In the genomic region with DNA sequence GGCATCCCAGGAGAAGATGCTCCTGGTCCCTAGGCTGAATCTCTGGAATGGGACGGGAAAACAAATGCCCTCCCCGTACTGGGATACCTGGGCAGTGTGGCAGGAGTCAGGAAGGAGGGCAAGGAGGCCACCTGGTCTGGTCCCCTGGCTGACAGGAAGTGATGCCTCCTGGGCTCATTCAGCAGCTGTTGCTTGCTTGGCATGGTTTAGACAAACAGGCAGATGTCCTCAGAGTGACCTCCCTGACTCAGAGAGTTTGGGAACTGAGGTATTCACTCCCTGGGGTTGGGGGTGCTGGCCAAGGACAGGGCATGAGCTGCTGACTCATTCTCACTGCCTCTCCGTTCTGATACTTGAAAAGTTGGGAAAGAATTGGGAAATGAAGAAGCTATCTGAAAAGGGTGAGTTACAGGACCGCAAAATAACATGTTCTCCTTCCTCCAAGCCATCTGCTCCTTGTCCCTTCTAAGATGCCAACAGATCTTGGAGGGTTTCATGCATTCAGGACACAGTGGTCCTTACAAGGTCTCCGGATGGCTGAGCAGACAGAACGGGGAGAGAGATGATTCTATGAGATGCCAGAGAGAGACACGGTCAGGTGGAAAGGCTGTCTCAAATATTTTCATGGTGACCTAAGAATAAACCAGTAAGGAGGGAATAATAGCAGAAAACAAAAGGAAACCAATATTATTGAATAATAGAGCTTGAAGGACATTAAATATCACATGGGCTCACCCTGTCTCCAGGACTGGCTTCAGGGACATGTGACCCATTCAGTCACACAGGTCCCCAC, we compare ENCODE assay signal across 1 cellular context.
A peak's percentile ranks its signal among the peaks of the same experiment; 100 is the strongest.
TF ChIP-seq lines count a peak whose summit lies in the region.

No MANE protein-coding gene starts in this region.

TF ChIP-seq in SK-N-SH, 30 proteins besides CTCF, POLR2A, EP300 and RAD21 (continued from another document):
- TF ChIP-seq TAF1 (IDR thresholded peaks at IDR 0.05; ENCODE audit: borderline replicate concordance, low read depth, low read length) (0 out of 2 replicates have a peak, but pooled peaks have one; percentile 18), GABPA (IDR thresholded peaks at IDR 0.05; ENCODE audit: low read depth) (0 out of 2 replicates have a peak, but pooled peaks have one; percentile 39)
- TF ChIP-seq, protein P1, sequence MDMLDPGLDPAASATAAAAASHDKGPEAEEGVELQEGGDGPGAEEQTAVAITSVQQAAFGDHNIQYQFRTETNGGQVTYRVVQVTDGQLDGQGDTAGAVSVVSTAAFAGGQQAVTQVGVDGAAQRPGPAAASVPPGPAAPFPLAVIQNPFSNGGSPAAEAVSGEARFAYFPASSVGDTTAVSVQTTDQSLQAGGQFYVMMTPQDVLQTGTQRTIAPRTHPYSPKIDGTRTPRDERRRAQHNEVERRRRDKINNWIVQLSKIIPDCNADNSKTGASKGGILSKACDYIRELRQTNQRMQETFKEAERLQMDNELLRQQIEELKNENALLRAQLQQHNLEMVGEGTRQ (IDR thresholded peaks at IDR 0.05; ENCODE audit: borderline replicate concordance, low read depth, low read length) = no peak
- TF ChIP-seq, protein P2, sequence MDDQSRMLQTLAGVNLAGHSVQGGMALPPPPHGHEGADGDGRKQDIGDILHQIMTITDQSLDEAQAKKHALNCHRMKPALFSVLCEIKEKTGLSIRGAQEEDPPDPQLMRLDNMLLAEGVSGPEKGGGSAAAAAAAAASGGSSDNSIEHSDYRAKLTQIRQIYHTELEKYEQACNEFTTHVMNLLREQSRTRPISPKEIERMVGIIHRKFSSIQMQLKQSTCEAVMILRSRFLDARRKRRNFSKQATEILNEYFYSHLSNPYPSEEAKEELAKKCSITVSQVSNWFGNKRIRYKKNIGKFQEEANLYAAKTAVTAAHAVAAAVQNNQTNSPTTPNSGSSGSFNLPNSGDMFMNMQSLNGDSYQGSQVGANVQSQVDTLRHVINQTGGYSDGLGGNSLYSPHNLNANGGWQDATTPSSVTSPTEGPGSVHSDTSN (IDR thresholded peaks at IDR 0.05) = peak; percentile 91
- TF ChIP-seq, protein P3, sequence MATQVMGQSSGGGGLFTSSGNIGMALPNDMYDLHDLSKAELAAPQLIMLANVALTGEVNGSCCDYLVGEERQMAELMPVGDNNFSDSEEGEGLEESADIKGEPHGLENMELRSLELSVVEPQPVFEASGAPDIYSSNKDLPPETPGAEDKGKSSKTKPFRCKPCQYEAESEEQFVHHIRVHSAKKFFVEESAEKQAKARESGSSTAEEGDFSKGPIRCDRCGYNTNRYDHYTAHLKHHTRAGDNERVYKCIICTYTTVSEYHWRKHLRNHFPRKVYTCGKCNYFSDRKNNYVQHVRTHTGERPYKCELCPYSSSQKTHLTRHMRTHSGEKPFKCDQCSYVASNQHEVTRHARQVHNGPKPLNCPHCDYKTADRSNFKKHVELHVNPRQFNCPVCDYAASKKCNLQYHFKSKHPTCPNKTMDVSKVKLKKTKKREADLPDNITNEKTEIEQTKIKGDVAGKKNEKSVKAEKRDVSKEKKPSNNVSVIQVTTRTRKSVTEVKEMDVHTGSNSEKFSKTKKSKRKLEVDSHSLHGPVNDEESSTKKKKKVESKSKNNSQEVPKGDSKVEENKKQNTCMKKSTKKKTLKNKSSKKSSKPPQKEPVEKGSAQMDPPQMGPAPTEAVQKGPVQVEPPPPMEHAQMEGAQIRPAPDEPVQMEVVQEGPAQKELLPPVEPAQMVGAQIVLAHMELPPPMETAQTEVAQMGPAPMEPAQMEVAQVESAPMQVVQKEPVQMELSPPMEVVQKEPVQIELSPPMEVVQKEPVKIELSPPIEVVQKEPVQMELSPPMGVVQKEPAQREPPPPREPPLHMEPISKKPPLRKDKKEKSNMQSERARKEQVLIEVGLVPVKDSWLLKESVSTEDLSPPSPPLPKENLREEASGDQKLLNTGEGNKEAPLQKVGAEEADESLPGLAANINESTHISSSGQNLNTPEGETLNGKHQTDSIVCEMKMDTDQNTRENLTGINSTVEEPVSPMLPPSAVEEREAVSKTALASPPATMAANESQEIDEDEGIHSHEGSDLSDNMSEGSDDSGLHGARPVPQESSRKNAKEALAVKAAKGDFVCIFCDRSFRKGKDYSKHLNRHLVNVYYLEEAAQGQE (IDR thresholded peaks at IDR 0.05; ENCODE audit: low read depth, low read length) = 0 out of 2 replicates have a peak, but pooled peaks have one; percentile 16
